ENCODE assay signal across 29 cellular contexts in genomic region chr11:68551777-68552176, GRCh38.
A peak's percentile ranks its signal among the peaks of the same experiment; 100 is the strongest.
DNase-seq lines count a peak whose midpoint lies in the region; ATAC-seq and TF ChIP-seq lines count a peak whose summit lies in the region.
"Had no signal": no experiment of that assay in that cellular context is flagged by ENCODE, and none has a peak within 500 bp of the region (broad histone marks: within the 10 kb centered on the region; RNA-seq: fewer than 3 reads in every experiment).

No MANE protein-coding gene starts in this region.

- peaks cover 46% of the 10 kb centered on the region for H3K36me3 Mint-ChIP-seq in CD4-positive, CD25-positive, alpha-beta regulatory T cell
- peaks cover 59% of the 10 kb centered on the region for H3K36me3 Mint-ChIP-seq in GM23338 (ENCODE audit: low read depth)
- H3K36me3 Mint-ChIP-seq in central memory CD8-positive, alpha-beta T cell (ENCODE audit: insufficient read depth), result peaks cover 66% of the 10 kb centered on the region
- no peaks in the 10 kb centered on the region for H3K36me3 Mint-ChIP-seq in natural killer cell

- H3K27ac Mint-ChIP-seq in CD4-positive, CD25-positive, alpha-beta regulatory T cell, result peak overlapping the region in 2 of 3 donors; percentile 29 to 69
- H3K27ac Mint-ChIP-seq in GM23338, result peak overlapping the region; percentile 38
- peak overlapping the region; percentile 78 for H3K27ac Mint-ChIP-seq in central memory CD8-positive, alpha-beta T cell (ENCODE audit: low read depth)
- H3K27ac Mint-ChIP-seq in natural killer cell, result peak overlapping the region; percentile 74 to 84

- no peak overlapping the region for H3K27ac ChIP-seq in CD4-positive, CD25-positive, alpha-beta regulatory T cell (ENCODE audit: insufficient read depth, low read length, poor library complexity, severe bottlenecking)
- no peak overlapping the region for H3K27ac ChIP-seq in GM23338 (ENCODE audit: low read depth)
- H3K27ac ChIP-seq: BLaER1, coronary artery, SJCRH30, suprapubic skin had no signal

- H3K4me1 ChIP-seq in CD4-positive, CD25-positive, alpha-beta regulatory T cell (ENCODE audit: control insufficient read depth, insufficient read depth, low read length, poor library complexity, severe bottlenecking), result peaks cover 24% of the 10 kb centered on the region
- no peaks in the 10 kb centered on the region for H3K4me1 ChIP-seq in GM23338 (ENCODE audit: insufficient read depth)
- H3K4me1 ChIP-seq: SJCRH30 had no signal

- no peaks in the 10 kb centered on the region for H3K9me3 ChIP-seq in CD4-positive, CD25-positive, alpha-beta regulatory T cell (ENCODE audit: control insufficient read depth in 2 of 2, low read length in 2 of 2)
- H3K9me3 ChIP-seq: BLaER1, SJCRH30, suprapubic skin had no signal

- H3F3A ChIP-seq in GM23338 (replicated peaks; ENCODE audit: low read depth), result peaks cover 4% of the 10 kb centered on the region; the same call in 1 of the 2 replicates

- no peaks in the 10 kb centered on the region for H3K27me3 Mint-ChIP-seq in CD4-positive, CD25-positive, alpha-beta regulatory T cell
- H3K27me3 Mint-ChIP-seq in GM23338 (ENCODE audit: insufficient read depth, low read depth, poor library complexity) (peaks cover 2% of the 10 kb centered on the region), natural killer cell (ENCODE audit: low read depth in 2 of 2) (no peaks in the 10 kb centered on the region)
- H3K27me3 Mint-ChIP-seq in central memory CD8-positive, alpha-beta T cell, result no peaks in the 10 kb centered on the region
- H3K27me3 Mint-ChIP-seq: effector memory CD8-positive, alpha-beta T cell; IgD-negative memory B cell; naive B cell had no signal

- TF ChIP-seq CTCF in GM23338 (conservative IDR thresholded peaks at IDR 0.05; ENCODE audit: low read depth in 2 of 2) (no peak), natural killer cell (IDR thresholded peaks at IDR 0.05) (no peak)

- H3K9me2 ChIP-seq in GM23338 (ENCODE audit: insufficient read depth), result no peaks in the 10 kb centered on the region

- no peak for ATAC-seq in CD4-positive, CD25-positive, alpha-beta regulatory T cell (ENCODE audit: low read depth in 2 of 2)
- ATAC-seq in GM23338 (no peak), natural killer cell (no peak)
- no peak for ATAC-seq in central memory CD8-positive, alpha-beta T cell (replicated peaks; ENCODE audit: extremely low read depth, poor library complexity, severe bottlenecking)
- ATAC-seq: effector memory CD8-positive, alpha-beta T cell had no signal

- peaks cover 39% of the 10 kb centered on the region for H4K20me1 ChIP-seq in GM23338 (replicated peaks; ENCODE audit: insufficient read depth)

- no peak overlapping the region for H3K4me3 Mint-ChIP-seq in CD4-positive, CD25-positive, alpha-beta regulatory T cell
- H3K4me3 Mint-ChIP-seq in GM23338, result no peak overlapping the region
- no peak overlapping the region for H3K4me3 Mint-ChIP-seq in central memory CD8-positive, alpha-beta T cell
- H3K4me3 Mint-ChIP-seq in natural killer cell, result no peak overlapping the region
- H3K4me3 Mint-ChIP-seq: effector memory CD8-positive, alpha-beta T cell; IgD-negative memory B cell had no signal

- peaks cover 36 to 56% (median 50%) of the 10 kb centered on the region in 4 donors for H3K4me1 Mint-ChIP-seq in CD4-positive, CD25-positive, alpha-beta regulatory T cell
- H3K4me1 Mint-ChIP-seq in GM23338 (peaks cover 24% of the 10 kb centered on the region; the same call in 2 of the 3 replicates), natural killer cell (peaks cover 56 to 60% of the 10 kb centered on the region in 2 donors)
- H3K4me1 Mint-ChIP-seq in central memory CD8-positive, alpha-beta T cell, result peaks cover 62% of the 10 kb centered on the region

- no peak for DNase-seq in CD4-positive, CD25-positive, alpha-beta regulatory T cell
- DNase-seq in GM23338 (ENCODE audit: low spot score) (no peak), natural killer cell (no peak), NCI-H1092 (lab: John Stamatoyannopoulos, UW) (no peak), NCI-H2081 (lab: John Stamatoyannopoulos, UW) (no peak), NCI-H345 (lab: John Stamatoyannopoulos, UW) (no peak)
- no peak for DNase-seq in central memory CD8-positive, alpha-beta T cell (ENCODE audit: low spot score in 2 of 2)
- no peak for DNase-seq in activated effector memory CD4-positive, alpha-beta T cell treated with Interleukin-2 at 50 U/mL for 16 hours
- DNase-seq: activated CD4-positive, alpha-beta T cell treated with anti-CD3 and anti-CD28 coated beads for 48 hours; DMS79; effector memory CD8-positive, alpha-beta T cell; GDM1; glutamatergic neuron; islet precursor cell; left ventricle myocardium superior; midbrain; naive B cell; NCI-H1694; NCI-H2171; NCI-H510A; SJCRH30; stimulated activated naive CD4-positive, alpha-beta T cell; SW 1271; T-helper 9 cell had no signal

- no peaks in the 10 kb centered on the region for H3K27me3 ChIP-seq in CD4-positive, CD25-positive, alpha-beta regulatory T cell (ENCODE audit: control insufficient read depth, insufficient read depth, low read length)
- no peaks in the 10 kb centered on the region for H3K27me3 ChIP-seq in GM23338 (ENCODE audit: insufficient read depth)
- H3K27me3 ChIP-seq: BLaER1, SJCRH30, suprapubic skin had no signal

- no peak overlapping the region for H3K4me3 ChIP-seq in CD4-positive, CD25-positive, alpha-beta regulatory T cell (ENCODE audit: low read depth, low read length)
- H3K4me3 ChIP-seq in GM23338, result no peak overlapping the region
- H3K4me3 ChIP-seq: BLaER1, coronary artery, SJCRH30, suprapubic skin had no signal

- no peak overlapping the region for H2AFZ ChIP-seq in GM23338

- no peak overlapping the region for H3K4me2 ChIP-seq in GM23338
- H3K4me2 ChIP-seq: BLaER1 had no signal

- H3K36me3 ChIP-seq in CD4-positive, CD25-positive, alpha-beta regulatory T cell (ENCODE audit: control insufficient read depth, insufficient read depth, low read length), result peaks cover 69% of the 10 kb centered on the region
- H3K36me3 ChIP-seq in GM23338 (ENCODE audit: insufficient read depth), result peaks cover 20% of the 10 kb centered on the region

- intact Hi-C loops in natural killer cell (cut with micrococcal nuclease), result no loop called here

- peaks cover 82% of the 10 kb centered on the region for H3K79me2 ChIP-seq in GM23338 (replicated peaks; ENCODE audit: insufficient read depth)

- H3K9me3 Mint-ChIP-seq in CD4-positive, CD25-positive, alpha-beta regulatory T cell, result no peaks in the 10 kb centered on the region
- H3K9me3 Mint-ChIP-seq in GM23338, result no peaks in the 10 kb centered on the region
- H3K9me3 Mint-ChIP-seq in central memory CD8-positive, alpha-beta T cell, result no peaks in the 10 kb centered on the region
- no peaks in the 10 kb centered on the region for H3K9me3 Mint-ChIP-seq in natural killer cell
- H3K9me3 Mint-ChIP-seq: activated T-helper 2 cell treated with anti-CD3 and anti-CD28 coated beads, Interferon-gamma antibody, Interleukin-2, Interleukin-4, amounts not matched to agents 10 μg/mL and 5 μg/mL and 100 μg/mL, durations not matched to agents 14 hours and 24 hours and 36 hours; effector memory CD8-positive, alpha-beta T cell; IgD-negative memory B cell; naive B cell had no signal

TF ChIP-seq in GM23338, 12 proteins besides CTCF, POLR2A, EP300 and RAD21 (continues in another document):
- TF ChIP-seq EZH2 (IDR thresholded peaks at IDR 0.05; ENCODE audit: low read depth, unreplicated experiment) (no peak), NANOG (IDR thresholded peaks at IDR 0.05; ENCODE audit: borderline replicate concordance) (no peak), EZH2phosphoT487 (IDR thresholded peaks at IDR 0.05; ENCODE audit: unreplicated experiment) (no peak)
